Comparison of ENCODE assay signal across 14 cellular contexts in genomic region chr1:39272791-39273071, GRCh38.
DNase-seq lines count a peak whose midpoint lies in the region; ATAC-seq, FAIRE-seq and TF ChIP-seq lines count a peak whose summit lies in the region.
"Had no signal": no experiment of that assay in that cellular context is flagged by ENCODE, and none has a peak within 500 bp of the region (broad histone marks: within the 10 kb centered on the region; RNA-seq: fewer than 3 reads in every experiment).

No MANE protein-coding gene starts in this region.

- H3K4me1 Mint-ChIP-seq in CD4-positive, alpha-beta T cell (ENCODE audit: low read depth) = peaks cover 82% of the 10 kb centered on the region
- peaks cover 50% of the 10 kb centered on the region for H3K4me1 Mint-ChIP-seq in progenitor cell of endocrine pancreas (ENCODE audit: low read depth)

- no peak overlapping the region for H3K27ac ChIP-seq in CD4-positive, alpha-beta T cell (ENCODE audit: low read depth, low read length)
- H3K27ac ChIP-seq in KMS-11 (peak overlapping the region; percentile 38; the same call in 1 of the 2 replicates), ectodermal cell (ENCODE audit: insufficient read depth, low read depth, low read length, poor library complexity, severe bottlenecking) (peak overlapping the region; percentile 16), upper lobe of right lung (no peak overlapping the region)

- peaks cover 88% of the 10 kb centered on the region for H3K4me1 ChIP-seq in KMS-11 (ENCODE audit: low read depth, poor library complexity, severe bottlenecking)
- H3K4me1 ChIP-seq in ectodermal cell (ENCODE audit: control insufficient read depth, insufficient read depth, low read length) = peaks cover 28% of the 10 kb centered on the region
- H3K4me1 ChIP-seq in upper lobe of right lung = peaks cover 68% of the 10 kb centered on the region

- H3K27me3 Mint-ChIP-seq in CD4-positive, alpha-beta T cell = no peaks in the 10 kb centered on the region
- H3K27me3 Mint-ChIP-seq in progenitor cell of endocrine pancreas = no peaks in the 10 kb centered on the region

- no peaks in the 10 kb centered on the region for H3K27me3 ChIP-seq in CD4-positive, alpha-beta T cell (ENCODE audit: control insufficient read depth, insufficient read depth, low read length)
- H3K27me3 ChIP-seq in KMS-11 (ENCODE audit: insufficient read depth, low read depth) (no peaks in the 10 kb centered on the region), ectodermal cell (ENCODE audit: control insufficient read depth, insufficient read depth, low read length, poor library complexity, severe bottlenecking) (no peaks in the 10 kb centered on the region), upper lobe of right lung (no peaks in the 10 kb centered on the region)

- no peak overlapping the region for H3K4me3 ChIP-seq in KMS-11 (IDR thresholded peaks at IDR 0.05; ENCODE audit: insufficient read depth, low read depth, low read length)
- no peak overlapping the region for H3K4me3 ChIP-seq in ectodermal cell (ENCODE audit: insufficient read depth, low read depth, low read length)
- H3K4me3 ChIP-seq in upper lobe of right lung = no peak overlapping the region

- peaks cover 38% of the 10 kb centered on the region for H3K36me3 Mint-ChIP-seq in CD4-positive, alpha-beta T cell (ENCODE audit: low read depth)
- H3K36me3 Mint-ChIP-seq in progenitor cell of endocrine pancreas (ENCODE audit: insufficient read depth) = no peaks in the 10 kb centered on the region

- H4K20me1 ChIP-seq in KMS-11 (ENCODE audit: insufficient read depth) = no peaks in the 10 kb centered on the region

- FAIRE-seq in GM19239 (lab: Jason Lieb, UNC) = no peak
- FAIRE-seq: urothelium cell line had no signal

- H3K27ac Mint-ChIP-seq in CD4-positive, alpha-beta T cell = peak overlapping the region; percentile 64
- peak overlapping the region; percentile 87 for H3K27ac Mint-ChIP-seq in progenitor cell of endocrine pancreas

- no peak for ATAC-seq in CD4-positive, alpha-beta T cell (ENCODE audit: poor library complexity)
- no peak for ATAC-seq in upper lobe of right lung

- 98 to 100% methylated on average over 1 of the region's 1 CpG for WGBS in ectodermal cell, 2 experiments

- H3K4me3 Mint-ChIP-seq in CD4-positive, alpha-beta T cell = no peak overlapping the region
- no peak overlapping the region for H3K4me3 Mint-ChIP-seq in progenitor cell of endocrine pancreas (ENCODE audit: low read depth)

- peak overlapping the region; percentile 99 for H3K4me2 ChIP-seq in KMS-11

- no peaks in the 10 kb centered on the region for H3K9me3 ChIP-seq in CD4-positive, alpha-beta T cell (ENCODE audit: control insufficient read depth, low read length)
- no peaks in the 10 kb centered on the region for H3K9me3 ChIP-seq in ectodermal cell (ENCODE audit: control insufficient read depth, low read length)
- H3K9me3 ChIP-seq in upper lobe of right lung = no peaks in the 10 kb centered on the region

- H3K9ac ChIP-seq in KMS-11 = no peak overlapping the region

- peaks cover 75% of the 10 kb centered on the region for H3K79me2 ChIP-seq in KMS-11 (ENCODE audit: insufficient read depth, low read depth)

- H3K36me3 ChIP-seq in KMS-11 (ENCODE audit: insufficient read depth) (no peaks in the 10 kb centered on the region), ectodermal cell (ENCODE audit: control insufficient read depth, insufficient read depth, low read length) (no peaks in the 10 kb centered on the region), upper lobe of right lung (peaks cover 8% of the 10 kb centered on the region)

- H2AFZ ChIP-seq in KMS-11 (ENCODE audit: low read depth) = no peak overlapping the region

- TF ChIP-seq CTCF in CD4-positive, alpha-beta T cell (IDR thresholded peaks at IDR 0.05) = no peak
- TF ChIP-seq CTCF in KMS-11 (conservative IDR thresholded peaks at IDR 0.05; ENCODE audit: low read depth, low read length) (no peak), progenitor cell of endocrine pancreas (IDR thresholded peaks at IDR 0.05; ENCODE audit: unreplicated experiment) (no peak), upper lobe of right lung (IDR thresholded peaks at IDR 0.05) (no peak)

- H3K9me3 Mint-ChIP-seq in CD4-positive, alpha-beta T cell = no peaks in the 10 kb centered on the region
- no peaks in the 10 kb centered on the region for H3K9me3 Mint-ChIP-seq in progenitor cell of endocrine pancreas (ENCODE audit: low read depth)

- CTCF ChIA-PET in CD4-positive, alpha-beta T cell (lab: Charles Lee) = interaction anchor here (2.5 kb wide), 1 partner anchor 14 kb away, joined by 7 read pairs; no protein-coding TSS in a partner anchor

- DNase-seq in CD4-positive, alpha-beta T cell = no peak
- DNase-seq in progenitor cell of endocrine pancreas (ENCODE audit: low spot score, unreplicated experiment) = no peak
- DNase-seq in GM19239 (ENCODE audit: insufficient read length, low spot score) = no peak
- DNase-seq in DMS114 treated with DMSO at 0.1 percent for 48 hours (lab: John Stamatoyannopoulos, UW; ENCODE audit: unreplicated experiment) = no peak
- no peak for DNase-seq in upper lobe of right lung
- no peak for DNase-seq in NCI-H510A treated with DMSO at 0.1 percent for 48 hours (lab: John Stamatoyannopoulos, UW)
- DNase-seq: cortex of kidney; DND-41; GOT3; Kasumi-1; stimulated activated CD4-positive, alpha-beta T cell treated with anti-CD3 and anti-CD28 coated beads, Interleukin-4, amount 100 ng/mL, for 1 hour had no signal

- POLR2A ChIA-PET in CD4-positive, alpha-beta T cell (lab: Charles Lee) = no interaction called here

- intact Hi-C loops in CD4-positive, alpha-beta T cell (cut with DNase I, micrococcal nuclease) = no loop called here
- intact Hi-C loops in upper lobe of right lung (cut with DNase I) = no loop called here

Comparison
In these comparisons a context has a peak if more than half of its experiments do, and no peak if none do; other contexts are left out.
1. H3K27ac ChIP-seq: peak in KMS-11 (single experiment) and ectodermal cell (single experiment); none in CD4-positive, alpha-beta T cell (single experiment) and upper lobe of right lung (single experiment).